Comparison of ENCODE assay signal across 17 cellular contexts in the genomic region with DNA sequence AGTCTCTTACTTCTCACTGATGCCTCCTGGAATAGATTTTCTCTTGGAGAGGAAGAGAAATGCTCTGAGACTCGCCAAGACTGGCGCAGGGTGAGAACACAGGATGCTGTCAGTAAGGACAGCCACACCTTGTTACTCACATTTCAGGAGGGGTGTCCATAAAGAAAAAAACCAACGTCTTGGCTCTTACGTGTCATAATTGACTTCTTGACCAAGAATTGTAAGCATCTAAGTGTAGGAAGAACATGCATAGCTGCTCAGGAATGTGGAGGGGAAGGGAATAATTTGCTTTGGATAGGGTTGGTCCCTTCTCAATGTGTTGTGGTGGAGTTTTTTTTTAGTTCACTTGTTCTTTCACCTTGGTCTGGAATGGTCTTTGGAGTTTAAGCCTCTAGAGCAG. TPM values are rescaled to one million over a fixed set of nuclear protein-coding genes. Genes with fewer than 3 reads are reported as not detected.
DNase-seq lines count a peak whose midpoint lies in the region; ATAC-seq and TF ChIP-seq lines count a peak whose summit lies in the region.
"Had no signal": no experiment of that assay in that cellular context is flagged by ENCODE, and none has a peak within 500 bp of the region (broad histone marks: within the 10 kb centered on the region; RNA-seq: fewer than 3 reads in every experiment).

No MANE protein-coding gene starts in this region.

- no peak overlapping the region for H4K8ac ChIP-seq in trophoblast cell (ENCODE audit: low read depth, low read length)

- no peaks in the 10 kb centered on the region for H3K4me1 Mint-ChIP-seq in activated CD4-positive, alpha-beta T cell treated with anti-CD3 and anti-CD28 coated beads, Interleukin-2, amount 10 ng/mL, durations not matched to agents 24 days and 14 days
- H3K4me1 Mint-ChIP-seq in activated T-helper 2 cell treated with anti-CD3 and anti-CD28 coated beads, Interferon-gamma antibody, Interleukin-2, Interleukin-4, amounts not matched to agents 10 μg/mL and 5 μg/mL and 100 μg/mL, durations not matched to agents 14 hours and 24 hours and 36 hours (ENCODE audit: low read depth): peaks cover 2% of the 10 kb centered on the region
- H3K4me1 Mint-ChIP-seq: stimulated activated memory B cell treated with anti-CD40 and anti-IgM and Interleukin-4, amounts not matched to agents 10 μg/mL and 1 μg/mL and 100 μg/mL, for 72 hours had no signal

- DNase-seq in EH (ENCODE audit: low read depth) (peak; percentile 92), NCI-H226 (peak; percentile 82), epithelial cell of esophagus (ENCODE audit: low read depth) (peak; percentile 91), trophoblast cell (peak; percentile 64 to 84), GM19238 (ENCODE audit: insufficient read length, low spot score) (no peak)
- DNase-seq in activated CD4-positive, alpha-beta T cell treated with anti-CD3 and anti-CD28 coated beads, Interleukin-2, amount 10 ng/mL, durations not matched to agents 24 days and 14 days: no peak
- no peak for DNase-seq in activated T-helper 2 cell treated with anti-CD3 and anti-CD28 coated beads, Interferon-gamma antibody, Interleukin-2, Interleukin-4, amounts not matched to agents 10 μg/mL and 5 μg/mL and 100 μg/mL, durations not matched to agents 14 hours and 24 hours and 36 hours (ENCODE audit: low spot score)
- DNase-seq: activated T-cell treated with anti-CD3 and anti-CD28 coated beads for 4 hours; anterior cingulate cortex; Caco-2; erythroblast; SHP77; stimulated activated CD4-positive, alpha-beta T cell treated with anti-CD3 and anti-CD28 coated beads, Interleukin-1b, Interleukin-23, amount 100 ng/mL, for 48 hours had no signal

- ATAC-seq in GM21381 (IDR thresholded peaks at IDR 0.05; ENCODE audit: unreplicated experiment): no peak
- ATAC-seq: GM12878 had no signal

- H3K27me3 Mint-ChIP-seq in activated CD4-positive, alpha-beta T cell treated with anti-CD3 and anti-CD28 coated beads, Interleukin-2, amount 10 ng/mL, durations not matched to agents 24 days and 14 days: peaks cover 8% of the 10 kb centered on the region
- H3K27me3 Mint-ChIP-seq in activated T-helper 2 cell treated with anti-CD3 and anti-CD28 coated beads, Interferon-gamma antibody, Interleukin-2, Interleukin-4, amounts not matched to agents 10 μg/mL and 5 μg/mL and 100 μg/mL, durations not matched to agents 14 hours and 24 hours and 36 hours (ENCODE audit: low read depth): peaks cover 4% of the 10 kb centered on the region

- no peak overlapping the region for H2BK120ac ChIP-seq in trophoblast cell (ENCODE audit: insufficient read depth, low read length, poor library complexity)

- no peak overlapping the region for H2BK5ac ChIP-seq in trophoblast cell (ENCODE audit: low read depth, low read length, poor library complexity)

- no peaks in the 10 kb centered on the region for H3K27me3 ChIP-seq in trophoblast cell (ENCODE audit: insufficient read depth, low read length)
- H3K27me3 ChIP-seq: neutrophil had no signal

- no peak for TF ChIP-seq CTCF in epithelial cell of esophagus (IDR thresholded peaks at IDR 0.05; ENCODE audit: insufficient read depth, low read depth, low read length, missing control alignments)

- WGBS in trophoblast cell (ENCODE audit: extremely low coverage, insufficient coverage, insufficient read length): no CpG with 5 or more reads among the region's 4 CpGs

- no peaks in the 10 kb centered on the region for H3K36me3 Mint-ChIP-seq in activated CD4-positive, alpha-beta T cell treated with anti-CD3 and anti-CD28 coated beads, Interleukin-2, amount 10 ng/mL, durations not matched to agents 24 days and 14 days (ENCODE audit: low read depth)
- no peaks in the 10 kb centered on the region for H3K36me3 Mint-ChIP-seq in activated T-helper 2 cell treated with anti-CD3 and anti-CD28 coated beads, Interferon-gamma antibody, Interleukin-2, Interleukin-4, amounts not matched to agents 10 μg/mL and 5 μg/mL and 100 μg/mL, durations not matched to agents 14 hours and 24 hours and 36 hours (ENCODE audit: low read depth)
- H3K36me3 Mint-ChIP-seq: stimulated activated memory B cell treated with anti-CD40 and anti-IgM and Interleukin-4, amounts not matched to agents 10 μg/mL and 1 μg/mL and 100 μg/mL, for 72 hours had no signal

- peaks cover 0 to 3% of the 10 kb centered on the region in 2 experiments for H3K4me1 ChIP-seq in trophoblast cell (ENCODE audit: control insufficient read depth in 1 of 2, insufficient read depth in 2 of 2, low read length in 2 of 2)

- H3K23ac ChIP-seq in trophoblast cell (ENCODE audit: low read length): no peak overlapping the region

- H3K9me3 ChIP-seq in trophoblast cell (ENCODE audit: insufficient read depth, low read depth, low read length): no peaks in the 10 kb centered on the region
- H3K9me3 ChIP-seq: Caco-2, neutrophil had no signal

- no peaks in the 10 kb centered on the region for H3K79me1 ChIP-seq in trophoblast cell (ENCODE audit: low read length)

- H4K12ac ChIP-seq in trophoblast cell (ENCODE audit: low read depth, low read length): no peak overlapping the region

- no peak overlapping the region for H2BK12ac ChIP-seq in trophoblast cell (ENCODE audit: low read length)

- no peak overlapping the region for H3K27ac Mint-ChIP-seq in activated CD4-positive, alpha-beta T cell treated with anti-CD3 and anti-CD28 coated beads, Interleukin-2, amount 10 ng/mL, durations not matched to agents 24 days and 14 days
- no peak overlapping the region for H3K27ac Mint-ChIP-seq in activated T-helper 2 cell treated with anti-CD3 and anti-CD28 coated beads, Interferon-gamma antibody, Interleukin-2, Interleukin-4, amounts not matched to agents 10 μg/mL and 5 μg/mL and 100 μg/mL, durations not matched to agents 14 hours and 24 hours and 36 hours
- H3K27ac Mint-ChIP-seq: stimulated activated memory B cell treated with anti-CD40 and anti-IgM and Interleukin-4, amounts not matched to agents 10 μg/mL and 1 μg/mL and 100 μg/mL, for 72 hours had no signal

- no peak overlapping the region for H3K14ac ChIP-seq in trophoblast cell (ENCODE audit: low read length)

- no peak overlapping the region for H3K9ac ChIP-seq in trophoblast cell (ENCODE audit: low read length)

- intact Hi-C loops in activated CD4-positive, alpha-beta T cell treated with anti-CD3 and anti-CD28 coated beads, Interleukin-2, amount 10 ng/mL, durations not matched to agents 24 days and 14 days (cut with micrococcal nuclease): no loop called here
- intact Hi-C loops in activated T-helper 2 cell treated with anti-CD3 and anti-CD28 coated beads, Interferon-gamma antibody, Interleukin-2, Interleukin-4, amounts not matched to agents 10 μg/mL and 5 μg/mL and 100 μg/mL, durations not matched to agents 14 hours and 24 hours and 36 hours (cut with micrococcal nuclease): no loop called here

- H3K18ac ChIP-seq in trophoblast cell (ENCODE audit: low read length): no peak overlapping the region

- H3K9me3 Mint-ChIP-seq in activated CD4-positive, alpha-beta T cell treated with anti-CD3 and anti-CD28 coated beads, Interleukin-2, amount 10 ng/mL, durations not matched to agents 24 days and 14 days: peaks cover 5% of the 10 kb centered on the region
- no peaks in the 10 kb centered on the region for H3K9me3 Mint-ChIP-seq in activated T-helper 2 cell treated with anti-CD3 and anti-CD28 coated beads, Interferon-gamma antibody, Interleukin-2, Interleukin-4, amounts not matched to agents 10 μg/mL and 5 μg/mL and 100 μg/mL, durations not matched to agents 14 hours and 24 hours and 36 hours
- H3K9me3 Mint-ChIP-seq: stimulated activated memory B cell treated with anti-CD40 and anti-IgM and Interleukin-4, amounts not matched to agents 10 μg/mL and 1 μg/mL and 100 μg/mL, for 72 hours had no signal

- H2AK5ac ChIP-seq in trophoblast cell (ENCODE audit: low read length): no peak overlapping the region

- no peak overlapping the region for H2AFZ ChIP-seq in trophoblast cell (ENCODE audit: insufficient read depth, low read length, poor library complexity)

- no peaks in the 10 kb centered on the region for H3K79me2 ChIP-seq in trophoblast cell (ENCODE audit: control insufficient read depth, insufficient read depth, low read length, poor library complexity)

- no peak overlapping the region for H3K27ac ChIP-seq in trophoblast cell (ENCODE audit: low read depth, low read length)
- H3K27ac ChIP-seq: neutrophil had no signal

- no peaks in the 10 kb centered on the region for H3K36me3 ChIP-seq in trophoblast cell (ENCODE audit: control insufficient read depth in 1 of 2, insufficient read depth in 2 of 2, low read length in 2 of 2)
- H3K36me3 ChIP-seq: neutrophil had no signal

- no peak overlapping the region for H3K4ac ChIP-seq in trophoblast cell (ENCODE audit: low read depth, low read length)

- H3K4me2 ChIP-seq in trophoblast cell (ENCODE audit: low read length): no peak overlapping the region

- H4K91ac ChIP-seq in trophoblast cell (ENCODE audit: low read depth, low read length): no peak overlapping the region

- no peak overlapping the region for H3K4me3 ChIP-seq in epithelial cell of esophagus (ENCODE audit: low read length)
- no peak overlapping the region for H3K4me3 ChIP-seq in trophoblast cell (ENCODE audit: low read depth, low read length)
- H3K4me3 ChIP-seq: GM12878 had no signal

- H3K4me3 Mint-ChIP-seq in activated CD4-positive, alpha-beta T cell treated with anti-CD3 and anti-CD28 coated beads, Interleukin-2, amount 10 ng/mL, durations not matched to agents 24 days and 14 days: no peak overlapping the region
- H3K4me3 Mint-ChIP-seq in activated T-helper 2 cell treated with anti-CD3 and anti-CD28 coated beads, Interferon-gamma antibody, Interleukin-2, Interleukin-4, amounts not matched to agents 10 μg/mL and 5 μg/mL and 100 μg/mL, durations not matched to agents 14 hours and 24 hours and 36 hours (ENCODE audit: low read depth): no peak overlapping the region
- H3K4me3 Mint-ChIP-seq: stimulated activated memory B cell treated with anti-CD40 and anti-IgM and Interleukin-4, amounts not matched to agents 10 μg/mL and 1 μg/mL and 100 μg/mL, for 72 hours had no signal

RNA-seq across cellular contexts. Expression of a gene that starts 43.8 kb away (rescaled TPM):
- 1.6 TPM in 2 replicates for polyA plus RNA-seq in trophoblast cell (2013)
- 2.4 and 3.2 TPM in 2 replicates for total RNA-seq in activated CD4-positive, alpha-beta T cell treated with anti-CD3 and anti-CD28 coated beads, Interleukin-2, amount 10 ng/mL, durations not matched to agents 24 days and 14 days
- 5.8 and 6.1 TPM in 2 replicates for total RNA-seq in activated T-helper 2 cell treated with anti-CD3 and anti-CD28 coated beads, Interferon-gamma antibody, Interleukin-2, Interleukin-4, amounts not matched to agents 10 μg/mL and 5 μg/mL and 100 μg/mL, durations not matched to agents 14 hours and 24 hours and 36 hours

Comparison
In these comparisons a context has a peak if more than half of its experiments do, and no peak if none do; other contexts are left out.
1. DNase-seq: peak in EH (single experiment), NCI-H226 (single experiment), epithelial cell of esophagus (single experiment) and trophoblast cell (2 of 2); none in activated CD4-positive, alpha-beta T cell treated with anti-CD3 and anti-CD28 coated beads, Interleukin-2, amount 10 ng/mL, durations not matched to agents 24 days and 14 days (single experiment), GM19238 (single experiment) and activated T-helper 2 cell treated with anti-CD3 and anti-CD28 coated beads, Interferon-gamma antibody, Interleukin-2, Interleukin-4, amounts not matched to agents 10 μg/mL and 5 μg/mL and 100 μg/mL, durations not matched to agents 14 hours and 24 hours and 36 hours (single experiment).